Comparison of ENCODE assay signal across 9 cellular contexts in the genomic region with DNA sequence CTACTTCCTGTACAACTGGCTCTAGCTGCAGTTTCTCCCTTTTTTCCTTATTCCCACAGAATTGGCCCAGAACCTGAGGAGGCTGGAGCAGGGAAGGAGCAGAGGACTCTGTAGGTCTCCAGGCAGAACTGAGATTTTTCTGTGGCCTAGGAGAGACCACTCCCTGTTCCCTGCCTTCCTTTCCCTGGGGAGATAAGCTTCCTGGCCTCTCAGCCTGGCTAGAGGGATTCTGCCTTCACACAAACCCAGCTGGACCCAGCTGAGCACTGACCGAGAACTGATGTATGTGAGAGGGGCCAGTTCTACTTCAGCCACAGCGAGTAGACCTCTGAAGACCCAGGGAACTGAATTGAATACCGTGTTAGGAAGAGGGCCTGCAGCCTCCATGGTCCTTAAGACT. TPM values are rescaled to one million over a fixed set of nuclear protein-coding genes. Genes with fewer than 3 reads are reported as not detected.
A peak's percentile ranks its signal among the peaks of the same experiment; 100 is the strongest.
DNase-seq lines count a peak whose midpoint lies in the region; ATAC-seq and TF ChIP-seq lines count a peak whose summit lies in the region.
"Had no signal": no experiment of that assay in that cellular context is flagged by ENCODE, and none has a peak within 500 bp of the region (broad histone marks: within the 10 kb centered on the region; RNA-seq: fewer than 3 reads in every experiment).

No MANE protein-coding gene starts in this region.

- no peaks in the 10 kb centered on the region for H3K79me1 ChIP-seq in mesendoderm (ENCODE audit: low read length)

- H2BK15ac ChIP-seq in mesendoderm (replicated peaks; ENCODE audit: low read depth), result no peak overlapping the region

- peak overlapping the region; percentile 44 to 83 (median 64) for H3K27ac ChIP-seq in Peyer's patch
- peak overlapping the region; percentile 46 to 91 for H3K27ac ChIP-seq in esophagus (ENCODE audit: low read depth in 2 of 2, low read length in 1 of 2)
- peak overlapping the region; percentile 10 for H3K27ac ChIP-seq in mesendoderm (ENCODE audit: low read depth, low read length)
- peak overlapping the region; percentile 82 to 88 (median 87) for H3K27ac ChIP-seq in stomach
- H3K27ac ChIP-seq: neutrophil had no signal

- no peak overlapping the region for H2BK5ac ChIP-seq in mesendoderm (ENCODE audit: low read length)

- intact Hi-C loops in stomach (cut with DNase I; ENCODE audit: low total_unique reads), result no loop called here
- intact Hi-C loops in natural killer cell (cut with micrococcal nuclease), result no loop called here

- no peaks in the 10 kb centered on the region for H3K79me2 ChIP-seq in mesendoderm (ENCODE audit: control insufficient read depth, insufficient read depth, low read length)

- H3K9me3 ChIP-seq in Peyer's patch (no peaks in the 10 kb centered on the region), esophagus (ENCODE audit: control insufficient read depth in 2 of 2, insufficient read depth in 1 of 2, low read depth in 1 of 2, low read length in 1 of 2) (no peaks in the 10 kb centered on the region), stomach (no peaks in the 10 kb centered on the region)
- H3K9me3 ChIP-seq: neutrophil had no signal

- no peak overlapping the region for H3K23ac ChIP-seq in mesendoderm (ENCODE audit: low read length)

- no peak for TF ChIP-seq EP300 in stomach (IDR thresholded peaks at IDR 0.05)

- H3K56ac ChIP-seq in mesendoderm (ENCODE audit: low read length), result peak overlapping the region; percentile 6

- H3K4me3 ChIP-seq in Peyer's patch (no peak overlapping the region), esophagus (ENCODE audit: low read depth in 1 of 2, low read length in 2 of 2) (no peak overlapping the region), mesendoderm (ENCODE audit: low read length) (no peak overlapping the region), stomach (no peak overlapping the region)

- DNase-seq in Peyer's patch, result no peak
- peak; percentile 30 for DNase-seq in mesendoderm
- DNase-seq in stomach, result no peak
- DNase-seq in pons (ENCODE audit: low spot score), result no peak
- DNase-seq in NCI-H1436 (lab: John Stamatoyannopoulos, UW), result no peak
- DNase-seq in natural killer cell, result no peak
- DNase-seq in iPS-NIHi7 (ENCODE audit: extremely low spot score), result no peak

- TF ChIP-seq CTCF in Peyer's patch (IDR thresholded peaks at IDR 0.05), result no peak
- TF ChIP-seq CTCF in stomach (IDR thresholded peaks at IDR 0.05), result no peak
- TF ChIP-seq CTCF in natural killer cell (IDR thresholded peaks at IDR 0.05), result no peak

- no peaks in the 10 kb centered on the region for H3K36me3 Mint-ChIP-seq in natural killer cell

- no peak overlapping the region for H2BK120ac ChIP-seq in mesendoderm (ENCODE audit: low read depth, low read length)

- H3K4me2 ChIP-seq in mesendoderm (ENCODE audit: low read length), result no peak overlapping the region

- no peak overlapping the region for H4K8ac ChIP-seq in mesendoderm (ENCODE audit: low read depth, low read length)

- H3K36me3 ChIP-seq in Peyer's patch, result no peaks in the 10 kb centered on the region
- H3K36me3 ChIP-seq in esophagus (ENCODE audit: control insufficient read depth in 2 of 2, insufficient read depth in 2 of 2, low read length in 1 of 2), result no peaks in the 10 kb centered on the region
- H3K36me3 ChIP-seq in mesendoderm (ENCODE audit: control insufficient read depth, insufficient read depth, low read length), result no peaks in the 10 kb centered on the region
- H3K36me3 ChIP-seq in stomach, result no peaks in the 10 kb centered on the region
- H3K36me3 ChIP-seq: neutrophil had no signal

- peaks cover 0 to 22% (median 0%) of the 10 kb centered on the region in 4 donors for H3K4me1 ChIP-seq in Peyer's patch
- peaks cover 0 to 8% of the 10 kb centered on the region in 2 donors for H3K4me1 ChIP-seq in esophagus (ENCODE audit: control insufficient read depth in 2 of 2, insufficient read depth in 2 of 2, low read length in 1 of 2)
- H3K4me1 ChIP-seq in mesendoderm (ENCODE audit: control insufficient read depth, low read depth, low read length), result peaks cover 9% of the 10 kb centered on the region
- peaks cover 22 to 66% (median 39%) of the 10 kb centered on the region in 4 donors for H3K4me1 ChIP-seq in stomach

- peak overlapping the region; percentile 42 for H3K18ac ChIP-seq in mesendoderm (ENCODE audit: low read length)

- no peak overlapping the region for H3K9ac ChIP-seq in mesendoderm (ENCODE audit: low read length)

- 73% methylated on average over 3 of the region's 3 CpGs for WGBS in esophagus, 2 donors
- no CpG with 5 or more reads among the region's 3 CpGs for WGBS in mesendoderm (ENCODE audit: extremely low coverage, insufficient coverage, low lambda C conversion rate)
- 48 to 67% (median 55%) methylated on average over 3 of the region's 3 CpGs; no CpG with 5 or more reads in 1 of the 5 donors for WGBS in stomach, 5 donors

- H3K27ac Mint-ChIP-seq in natural killer cell, result no peak overlapping the region

- H3K27me3 ChIP-seq in Peyer's patch, result no peaks in the 10 kb centered on the region
- no peaks in the 10 kb centered on the region for H3K27me3 ChIP-seq in esophagus (ENCODE audit: control insufficient read depth in 1 of 2, insufficient read depth in 2 of 2, low read length in 2 of 2)
- no peaks in the 10 kb centered on the region for H3K27me3 ChIP-seq in mesendoderm (ENCODE audit: insufficient read depth, low read length, poor library complexity)
- no peaks in the 10 kb centered on the region for H3K27me3 ChIP-seq in stomach
- H3K27me3 ChIP-seq: neutrophil had no signal

- H3K4me3 Mint-ChIP-seq in natural killer cell, result no peak overlapping the region

- no peak overlapping the region for H4K5ac ChIP-seq in mesendoderm (ENCODE audit: low read length)

- peaks cover 0 to 6% of the 10 kb centered on the region in 2 donors for H3K27me3 Mint-ChIP-seq in natural killer cell (ENCODE audit: low read depth in 2 of 2)

- no peak overlapping the region for H2AK5ac ChIP-seq in mesendoderm (ENCODE audit: low read length)

- H3K9me3 Mint-ChIP-seq in natural killer cell, result no peaks in the 10 kb centered on the region

- TF ChIP-seq POLR2A in Peyer's patch (IDR thresholded peaks at IDR 0.05) (no peak), stomach (IDR thresholded peaks at IDR 0.05) (no peak)

- H3K4ac ChIP-seq in mesendoderm (ENCODE audit: low read depth, low read length), result peak overlapping the region; percentile 17

- no peaks in the 10 kb centered on the region for H3K4me1 Mint-ChIP-seq in natural killer cell

- no peak for ATAC-seq in natural killer cell

RNA-seq across cellular contexts. Expression of gene RUSC2, which starts 48.0 kb away (rescaled TPM):
- total RNA-seq in Peyer's patch, result 10 to 100 TPM in 1 of 4 donors, 1 to 10 TPM in 3; 3.0 to 17.3 (median 5.5) TPM
- 10 to 100 TPM in 1 of 2 donors, 1 to 10 TPM in 1; 7.3 to 27.2 TPM for polyA plus RNA-seq in esophagus
- 4.1 TPM for polyA plus RNA-seq in mesendoderm (2013, experiment 1 of 2)
- 3.9 TPM for polyA plus RNA-seq in mesendoderm (2013, experiment 2 of 2)
- 10 to 100 TPM in 2 of 5 donors, 1 to 10 TPM in 3; 3.8 to 34.8 (median 9.9) TPM for total RNA-seq in stomach
- 1 to 10 TPM; 3.4 to 6.6 (median 6.5) TPM for polyA plus RNA-seq in stomach
- total RNA-seq in natural killer cell, result 1 to 10 TPM; 2.0 to 7.9 (median 2.5) TPM

Comparison
In these comparisons a context has a peak if more than half of its experiments do, and no peak if none do; other contexts are left out.
1. H3K27ac ChIP-seq: peak in every context shown above with its lines; median percentile 87 in stomach; 68 in esophagus; 64 in Peyer's patch; 10 in mesendoderm.